In genomic region chr10:7054915-7055314, GRCh38 we compare ENCODE assay signal across 11 cellular contexts.
DNase-seq lines count a peak whose midpoint lies in the region; ATAC-seq, FAIRE-seq and TF ChIP-seq lines count a peak whose summit lies in the region.
"Had no signal": no experiment of that assay in that cellular context is flagged by ENCODE, and none has a peak within 500 bp of the region (broad histone marks: within the 10 kb centered on the region; RNA-seq: fewer than 3 reads in every experiment).

No MANE protein-coding gene starts in this region.

- H3K27ac ChIP-seq in H9 (ENCODE audit: insufficient read length, low read depth, low read length) = no peak overlapping the region
- H3K27ac ChIP-seq: epithelial cell of prostate had no signal

- no peak overlapping the region for H2AK5ac ChIP-seq in H9 (ENCODE audit: insufficient read length, low read length)

- DNase-seq in D721Med (ENCODE audit: insufficient read length, low spot score) = no peak
- no peak for DNase-seq in H9
- peak; percentile 26 for DNase-seq in RPMI8226
- DNase-seq in inferior parietal cortex (ENCODE audit: extremely low spot score) = peak; percentile 24
- DNase-seq in activated T-helper 2 cell treated with anti-CD3 and anti-CD28 coated beads, Interferon-gamma antibody, Interleukin-2, Interleukin-4, amounts not matched to agents 10 μg/mL and 5 μg/mL and 100 μg/mL, durations not matched to agents 14 hours and 24 hours and 36 hours (ENCODE audit: low spot score) = no peak
- no peak for DNase-seq in middle frontal gyrus (ENCODE audit: extremely low spot score, low spot score)
- DNase-seq in T1000 (lab: John Stamatoyannopoulos, UW) = no peak
- DNase-seq: activated CD4-positive, CD25-positive, alpha-beta regulatory T cell treated with anti-CD3 and anti-CD28 coated beads, Interleukin-2, amount 50 U/mL, for 72 hours; activated naive CD8-positive, alpha-beta T cell treated with anti-CD3 and anti-CD28 coated beads, Interleukin-2, amount 10 ng/mL, durations not matched to agents 7 days and 5 days had no signal

- no peaks in the 10 kb centered on the region for H4K20me1 ChIP-seq in H9 (ENCODE audit: control insufficient read depth, insufficient read depth, insufficient read length)

- no peaks in the 10 kb centered on the region; the same call in 1 of the 2 replicates for H3K27me3 Mint-ChIP-seq in H9 (ENCODE audit: low read depth)
- H3K27me3 Mint-ChIP-seq in activated T-helper 2 cell treated with anti-CD3 and anti-CD28 coated beads, Interferon-gamma antibody, Interleukin-2, Interleukin-4, amounts not matched to agents 10 μg/mL and 5 μg/mL and 100 μg/mL, durations not matched to agents 14 hours and 24 hours and 36 hours (ENCODE audit: low read depth) = peaks cover 12% of the 10 kb centered on the region

- no peak overlapping the region for H2BK5ac ChIP-seq in H9 (ENCODE audit: insufficient read length, low read length)

- no peaks in the 10 kb centered on the region for H3K79me1 ChIP-seq in H9 (ENCODE audit: insufficient read depth, low read depth, low read length, poor library complexity, severe bottlenecking)

- H3K4me2 ChIP-seq in H9 (ENCODE audit: insufficient read depth, insufficient read length, low read length) = no peak overlapping the region

- no peak overlapping the region for H2BK20ac ChIP-seq in H9 (ENCODE audit: low read depth, low read length, poor library complexity, severe bottlenecking)

- peaks cover 0 to 10% of the 10 kb centered on the region in 2 experiments; a peak in 2 of 4 replicates for H3K4me1 Mint-ChIP-seq in H9
- no peaks in the 10 kb centered on the region for H3K4me1 Mint-ChIP-seq in activated T-helper 2 cell treated with anti-CD3 and anti-CD28 coated beads, Interferon-gamma antibody, Interleukin-2, Interleukin-4, amounts not matched to agents 10 μg/mL and 5 μg/mL and 100 μg/mL, durations not matched to agents 14 hours and 24 hours and 36 hours (ENCODE audit: low read depth)
- H3K4me1 Mint-ChIP-seq: activated naive CD8-positive, alpha-beta T cell treated with anti-CD3 and anti-CD28 coated beads, Interleukin-2, amount 10 ng/mL, durations not matched to agents 7 days and 5 days had no signal

- H3K56ac ChIP-seq in H9 (ENCODE audit: insufficient read length, low read depth, low read length) = no peak overlapping the region

- no peaks in the 10 kb centered on the region for H3K9me3 ChIP-seq in H9 (ENCODE audit: control insufficient read depth, low read depth, low read length)

- no peak overlapping the region for H3T11ph ChIP-seq in H9 (ENCODE audit: low read length)

- H3K9me3 Mint-ChIP-seq in H9 = peaks cover 4 to 10% of the 10 kb centered on the region in 2 experiments
- peaks cover 5% of the 10 kb centered on the region for H3K9me3 Mint-ChIP-seq in activated T-helper 2 cell treated with anti-CD3 and anti-CD28 coated beads, Interferon-gamma antibody, Interleukin-2, Interleukin-4, amounts not matched to agents 10 μg/mL and 5 μg/mL and 100 μg/mL, durations not matched to agents 14 hours and 24 hours and 36 hours

- H3K27me3 ChIP-seq in H9 (ENCODE audit: insufficient read depth, low read length) = no peaks in the 10 kb centered on the region

- H4K91ac ChIP-seq in H9 (ENCODE audit: insufficient read length, low read depth, low read length) = no peak overlapping the region

- no peak overlapping the region for H4K5ac ChIP-seq in H9 (ENCODE audit: insufficient read length, low read depth, low read length)

- TF ChIP-seq CTCF in D721Med (IDR thresholded peaks at IDR 0.05; ENCODE audit: insufficient read depth, missing control alignments) = peak; percentile 4
- peak; percentile 66 for TF ChIP-seq CTCF in H9 (conservative IDR thresholded peaks at IDR 0.05)

- H3K23ac ChIP-seq in H9 (ENCODE audit: insufficient read length, low read depth, low read length) = no peak overlapping the region

- H3K27ac Mint-ChIP-seq in H9 = no peak overlapping the region
- H3K27ac Mint-ChIP-seq in activated T-helper 2 cell treated with anti-CD3 and anti-CD28 coated beads, Interferon-gamma antibody, Interleukin-2, Interleukin-4, amounts not matched to agents 10 μg/mL and 5 μg/mL and 100 μg/mL, durations not matched to agents 14 hours and 24 hours and 36 hours = no peak overlapping the region
- H3K27ac Mint-ChIP-seq: activated naive CD8-positive, alpha-beta T cell treated with anti-CD3 and anti-CD28 coated beads, Interleukin-2, amount 10 ng/mL, durations not matched to agents 7 days and 5 days had no signal

- no peak overlapping the region for H3K4me3 Mint-ChIP-seq in H9
- H3K4me3 Mint-ChIP-seq in activated T-helper 2 cell treated with anti-CD3 and anti-CD28 coated beads, Interferon-gamma antibody, Interleukin-2, Interleukin-4, amounts not matched to agents 10 μg/mL and 5 μg/mL and 100 μg/mL, durations not matched to agents 14 hours and 24 hours and 36 hours (ENCODE audit: low read depth) = no peak overlapping the region
- H3K4me3 Mint-ChIP-seq: activated naive CD8-positive, alpha-beta T cell treated with anti-CD3 and anti-CD28 coated beads, Interleukin-2, amount 10 ng/mL, durations not matched to agents 7 days and 5 days had no signal

- H3K79me2 ChIP-seq in H9 (ENCODE audit: insufficient read depth, low read length) = no peaks in the 10 kb centered on the region

- no peak for FAIRE-seq in D721Med (lab: Jason Lieb, UNC)

- ATAC-seq in HG03175 (IDR thresholded peaks at IDR 0.05; ENCODE audit: unreplicated experiment) = no peak

- H3K14ac ChIP-seq in H9 (ENCODE audit: insufficient read depth, low read length) = no peak overlapping the region

- H3K9ac ChIP-seq in H9 (ENCODE audit: extremely low read depth, insufficient read length, low read length) = no peak overlapping the region

- H2BK12ac ChIP-seq in H9 (ENCODE audit: insufficient read length, low read depth, low read length) = no peak overlapping the region

- no peak overlapping the region for H2BK120ac ChIP-seq in H9 (ENCODE audit: low read depth, low read length, poor library complexity, severe bottlenecking)

- H3K4me1 ChIP-seq in H9 (ENCODE audit: insufficient read depth, low read length) = no peaks in the 10 kb centered on the region

- H2BK15ac ChIP-seq in H9 (ENCODE audit: low read depth, low read length) = no peak overlapping the region

- no peak overlapping the region for H3K18ac ChIP-seq in H9 (ENCODE audit: insufficient read length, low read depth, low read length)

- H3K23me2 ChIP-seq in H9 (ENCODE audit: insufficient read length, low read depth, low read length, poor library complexity, severe bottlenecking) = no peaks in the 10 kb centered on the region

- H4K8ac ChIP-seq in H9 (replicated peaks; ENCODE audit: insufficient read length, low read depth, low read length) = no peak overlapping the region

- intact Hi-C loops in activated T-helper 2 cell treated with anti-CD3 and anti-CD28 coated beads, Interferon-gamma antibody, Interleukin-2, Interleukin-4, amounts not matched to agents 10 μg/mL and 5 μg/mL and 100 μg/mL, durations not matched to agents 14 hours and 24 hours and 36 hours (cut with micrococcal nuclease) = no loop called here

- no peak overlapping the region for H3K4ac ChIP-seq in H9 (ENCODE audit: low read depth, low read length)

- no peak overlapping the region for H2AFZ ChIP-seq in H9 (ENCODE audit: low read length)

- WGBS in H9 (ENCODE audit: extremely low coverage, insufficient read length, low lambda C conversion rate) = no CpG with 5 or more reads among the region's 6 CpGs

- no peaks in the 10 kb centered on the region for H3K36me3 Mint-ChIP-seq in H9 (ENCODE audit: insufficient read depth in 1 of 3, low read depth in 3 of 3)
- peaks cover 3% of the 10 kb centered on the region for H3K36me3 Mint-ChIP-seq in activated T-helper 2 cell treated with anti-CD3 and anti-CD28 coated beads, Interferon-gamma antibody, Interleukin-2, Interleukin-4, amounts not matched to agents 10 μg/mL and 5 μg/mL and 100 μg/mL, durations not matched to agents 14 hours and 24 hours and 36 hours (ENCODE audit: low read depth)

Comparison
In these comparisons a context has a peak if more than half of its experiments do, and no peak if none do; other contexts are left out.
1. DNase-seq: peak in RPMI8226 (single experiment) and inferior parietal cortex (single experiment); none in D721Med (single experiment), H9 (single experiment), activated T-helper 2 cell treated with anti-CD3 and anti-CD28 coated beads, Interferon-gamma antibody, Interleukin-2, Interleukin-4, amounts not matched to agents 10 μg/mL and 5 μg/mL and 100 μg/mL, durations not matched to agents 14 hours and 24 hours and 36 hours (single experiment), middle frontal gyrus (single experiment) and T1000 (single experiment).